In the genomic region with DNA sequence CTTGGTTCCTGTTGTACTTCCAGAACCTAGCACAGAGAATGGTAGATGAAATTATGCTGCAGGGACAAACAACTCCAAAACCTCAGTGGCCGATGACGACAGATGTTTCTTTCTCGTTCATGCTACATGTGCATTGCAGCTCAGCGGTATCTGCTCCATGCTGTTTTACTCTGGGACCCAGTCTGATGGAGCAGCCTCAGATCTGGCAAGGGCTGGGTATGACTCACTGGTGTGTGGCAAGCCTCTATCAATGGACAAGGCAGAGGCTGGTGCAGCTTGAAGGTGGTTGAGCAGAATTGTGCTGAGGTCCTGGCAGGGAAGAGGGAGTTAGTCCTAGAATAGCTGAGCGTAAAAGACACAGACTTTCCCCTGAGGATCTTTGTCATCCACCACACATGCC, we compare ENCODE assay signal across 15 cellular contexts. TPM values are rescaled to one million over a fixed set of nuclear protein-coding genes. Genes with fewer than 3 reads are reported as not detected.
A peak's percentile ranks its signal among the peaks of the same experiment; 100 is the strongest.
DNase-seq lines count a peak whose midpoint lies in the region; ATAC-seq, FAIRE-seq and TF ChIP-seq lines count a peak whose summit lies in the region.
"Had no signal": no experiment of that assay in that cellular context is flagged by ENCODE, and none has a peak within 500 bp of the region (broad histone marks: within the 10 kb centered on the region; RNA-seq: fewer than 3 reads in every experiment).

No MANE protein-coding gene starts in this region.

- H3K9me3 Mint-ChIP-seq in astrocyte (ENCODE audit: unreplicated experiment) = no peaks in the 10 kb centered on the region
- H3K9me3 Mint-ChIP-seq: neural crest cell; stimulated activated effector memory CD8-positive, alpha-beta T cell treated with anti-CD3 and anti-CD28 coated beads, Interleukin-12 subunit alpha, Interleukin-12 subunit beta, amount 100 ng/mL, for 72 hours had no signal

- H3K27me3 Mint-ChIP-seq in astrocyte (ENCODE audit: low read depth, unreplicated experiment) = peaks cover 4% of the 10 kb centered on the region

- H3K9me3 ChIP-seq in astrocyte (ENCODE audit: insufficient read depth, low read depth, low read length) (no peaks in the 10 kb centered on the region), vagina (no peaks in the 10 kb centered on the region)

- no peaks in the 10 kb centered on the region for H3K79me2 ChIP-seq in astrocyte (ENCODE audit: insufficient read depth, low read length)

- peaks cover 3% of the 10 kb centered on the region for H3K4me1 Mint-ChIP-seq in astrocyte (ENCODE audit: low read depth, unreplicated experiment)
- H3K4me1 Mint-ChIP-seq: activated CD4-positive, alpha-beta T cell treated with anti-CD3 and anti-CD28 coated beads for 36 hours had no signal

- DNase-seq in AG20443 (ENCODE audit: low spot score) (peak; percentile 76), KBM-7 (peak; percentile 31), astrocyte (ENCODE audit: low read depth) (peak; percentile 44), iris pigment epithelial cell (ENCODE audit: low read depth) (peak; percentile 63), vagina (ENCODE audit: extremely low spot score in 2 of 2) (no peak), H54 (ENCODE audit: insufficient read length, low spot score) (no peak), DMS79 treated with DMSO at 0.1 percent for 48 hours (lab: John Stamatoyannopoulos, UW) (no peak)
- DNase-seq: activated CD4-positive, alpha-beta T cell treated with anti-CD3 and anti-CD28 coated beads for 36 hours; activated naive CD4-positive, alpha-beta T cell treated with anti-CD3 and anti-CD28 coated beads, Interleukin-2, amount 50 U/mL, for 16 hours; effector CD8-positive, alpha-beta T cell; NCI-H2171 had no signal

- no peak for FAIRE-seq in astrocyte (lab: Jason Lieb, UNC)
- no peak for FAIRE-seq in H54 (lab: Jason Lieb, UNC)

- H3K36me3 ChIP-seq in astrocyte (ENCODE audit: insufficient read depth, low read length) (no peaks in the 10 kb centered on the region), vagina (no peaks in the 10 kb centered on the region)

- no peak for TF ChIP-seq POLR2A in vagina (IDR thresholded peaks at IDR 0.05)
- no peak for TF ChIP-seq POLR2A in H54 (IDR thresholded peaks at IDR 0.05; ENCODE audit: low read depth, low read length)

- H3K36me3 Mint-ChIP-seq in astrocyte (ENCODE audit: low read depth, unreplicated experiment) = no peaks in the 10 kb centered on the region
- H3K36me3 Mint-ChIP-seq: CD14-positive monocyte; stimulated activated effector memory CD8-positive, alpha-beta T cell treated with anti-CD3 and anti-CD28 coated beads, Interleukin-12 subunit alpha, Interleukin-12 subunit beta, amount 100 ng/mL, for 72 hours had no signal

- no peak overlapping the region for H3K4me3 ChIP-seq in astrocyte (ENCODE audit: insufficient read depth, low read depth, low read length)
- no peak overlapping the region for H3K4me3 ChIP-seq in vagina

- in situ Hi-C loops in KBM-7 (cut with MboI; ENCODE audit: low pct_unique_long_range_greater_than_20kb, low sequenced_read_pairs) = loop anchor here (10.0 kb wide), 1 partner anchor 263 kb away; no protein-coding TSS in a partner anchor

- no peak overlapping the region for H3K27ac Mint-ChIP-seq in astrocyte (ENCODE audit: unreplicated experiment)
- H3K27ac Mint-ChIP-seq: activated CD4-positive, alpha-beta T cell treated with anti-CD3 and anti-CD28 coated beads for 36 hours; stimulated activated effector memory CD8-positive, alpha-beta T cell treated with anti-CD3 and anti-CD28 coated beads, Interleukin-12 subunit alpha, Interleukin-12 subunit beta, amount 100 ng/mL, for 72 hours had no signal

- H3K27ac ChIP-seq in astrocyte (ENCODE audit: low read depth, low read length) (no peak overlapping the region), vagina (no peak overlapping the region)

- H3K4me1 ChIP-seq in astrocyte (ENCODE audit: insufficient read depth, low read length) (peaks cover 2% of the 10 kb centered on the region), vagina (no peaks in the 10 kb centered on the region)

- intact Hi-C loops in vagina (cut with DNase I) = loop anchor here (5.0 kb wide), 1 partner anchor 336 kb away; no protein-coding TSS in a partner anchor

- no peak overlapping the region for H3K4me3 Mint-ChIP-seq in astrocyte (ENCODE audit: unreplicated experiment)
- H3K4me3 Mint-ChIP-seq: activated CD4-positive, alpha-beta T cell treated with anti-CD3 and anti-CD28 coated beads for 36 hours; neural crest cell; stimulated activated effector memory CD8-positive, alpha-beta T cell treated with anti-CD3 and anti-CD28 coated beads, Interleukin-12 subunit alpha, Interleukin-12 subunit beta, amount 100 ng/mL, for 72 hours had no signal

- no peak overlapping the region for H2AFZ ChIP-seq in astrocyte (ENCODE audit: low read depth, low read length)

- TF ChIP-seq CTCF in astrocyte (IDR thresholded peaks at IDR 0.05; ENCODE audit: insufficient read depth, low read depth, low read length) (no peak), vagina (IDR thresholded peaks at IDR 0.05) (no peak)

- H3K27me3 ChIP-seq in astrocyte (ENCODE audit: insufficient read depth, low read length) (no peaks in the 10 kb centered on the region), vagina (no peaks in the 10 kb centered on the region)

- H3K9ac ChIP-seq in astrocyte (ENCODE audit: low read length) = no peak overlapping the region

- no peak for ATAC-seq in HG03469 (IDR thresholded peaks at IDR 0.05; ENCODE audit: unreplicated experiment)
- ATAC-seq: activated CD4-positive, alpha-beta T cell treated with anti-CD3 and anti-CD28 coated beads for 36 hours; stimulated activated effector memory CD8-positive, alpha-beta T cell treated with anti-CD3 and anti-CD28 coated beads, Interleukin-12 subunit alpha, Interleukin-12 subunit beta, amount 100 ng/mL, for 72 hours had no signal

- no peaks in the 10 kb centered on the region for H4K20me1 ChIP-seq in astrocyte (ENCODE audit: insufficient read depth, low read length)

- H3K4me2 ChIP-seq in astrocyte (ENCODE audit: low read length) = no peak overlapping the region

RNA-seq across cellular contexts. Expression of a gene that starts 10.3 kb away (rescaled TPM):
- total RNA-seq in astrocyte (96.5 and 111 TPM in 2 replicates), vagina (81.3 TPM)

RNA-seq across cellular contexts. Expression of a gene that starts 17.0 kb away (rescaled TPM):
- total RNA-seq in astrocyte = 3.1 and 3.6 TPM in 2 replicates
- total RNA-seq in vagina = 8.3 TPM

Comparison
In these comparisons a context has a peak if more than half of its experiments do, and no peak if none do; other contexts are left out.
1. DNase-seq: peak in AG20443 (single experiment), KBM-7 (single experiment), astrocyte (single experiment) and iris pigment epithelial cell (single experiment); none in vagina (0 of 2), H54 (single experiment) and DMS79 treated with DMSO at 0.1 percent for 48 hours (single experiment).